ENCODE assay signal across 22 cellular contexts in genomic region chr14:105120056-105120455, GRCh38. TPM values are rescaled to one million over a fixed set of nuclear protein-coding genes. Genes with fewer than 3 reads are reported as not detected.
DNase-seq lines count a peak whose midpoint lies in the region; ATAC-seq and TF ChIP-seq lines count a peak whose summit lies in the region.
"Had no signal": no experiment of that assay in that cellular context is flagged by ENCODE, and none has a peak within 500 bp of the region (broad histone marks: within the 10 kb centered on the region; RNA-seq: fewer than 3 reads in every experiment).

No MANE protein-coding gene starts in this region.

- peaks cover 24 to 31% (median 25%) of the 10 kb centered on the region in 11 experiments for H3K9me3 ChIP-seq in BLaER1 treated with 17β-estradiol and CSF1 and Interleukin-3, amounts not matched to agents 10 nM and 100 nM (replicated peaks in 1 of 11)
- H3K9me3 ChIP-seq in esophagus (ENCODE audit: control insufficient read depth in 2 of 2, insufficient read depth in 1 of 2, low read depth in 1 of 2, low read length in 1 of 2) (peaks cover 3 to 11% of the 10 kb centered on the region in 2 donors), prostate gland (no peaks in the 10 kb centered on the region)

- DNase-seq in AG08396 (ENCODE audit: low spot score) (peak; percentile 16), prostate gland (ENCODE audit: low spot score) (no peak), NOMO-1 treated with DMSO at 0.1 percent for 48 hours (lab: John Stamatoyannopoulos, UW; ENCODE audit: unreplicated experiment) (no peak), H4 (ENCODE audit: low spot score) (no peak)
- DNase-seq: CD4-positive, CD25-positive, alpha-beta regulatory T cell; COR-L47; GDM1; GM23248; HCEC 1CT; Karpas-422; MM.1S; NCI-H1092; NCI-H146; NCI-H2081 treated with DMSO at 0.1 percent for 48 hours; NCI-H510A; NCI-H748 treated with DMSO at 0.1 percent for 48 hours; NK-92 treated with Interleukin-12 subunit alpha and Interleukin-12 subunit beta, amount 100 ng/mL, for 24 hours; Right ventricle myocardium superior had no signal

- H3K4me2 ChIP-seq in BLaER1 treated with 17β-estradiol and CSF1 and Interleukin-3, amounts not matched to agents 10 nM and 100 nM, result peak overlapping the region in 9 of 11 experiments; percentile 70 to 92 (median 85); a peak in 17 of 22 replicates

- no peak overlapping the region for H3K4me3 ChIP-seq in BLaER1 treated with 17β-estradiol and CSF1 and Interleukin-3, amounts not matched to agents 10 nM and 100 nM
- H3K4me3 ChIP-seq in esophagus (ENCODE audit: low read depth in 1 of 2, low read length in 2 of 2), result no peak overlapping the region
- H3K4me3 ChIP-seq in prostate gland, result no peak overlapping the region
- H3K4me3 ChIP-seq: GM23248 had no signal

- peaks cover 9 to 66% (median 21%) of the 10 kb centered on the region in 11 experiments; a peak in 21 of 22 replicates for H3K36me3 ChIP-seq in BLaER1 treated with 17β-estradiol and CSF1 and Interleukin-3, amounts not matched to agents 10 nM and 100 nM
- H3K36me3 ChIP-seq in esophagus (ENCODE audit: control insufficient read depth in 2 of 2, insufficient read depth in 2 of 2, low read length in 1 of 2) (no peaks in the 10 kb centered on the region), prostate gland (no peaks in the 10 kb centered on the region)

- H3K27me3 ChIP-seq in BLaER1 treated with 17β-estradiol and CSF1 and Interleukin-3, amounts not matched to agents 10 nM and 100 nM, result no peaks in the 10 kb centered on the region; a peak in 1 of 22 replicates
- H3K27me3 ChIP-seq in esophagus (ENCODE audit: control insufficient read depth in 1 of 2, insufficient read depth in 2 of 2, low read length in 2 of 2), result no peaks in the 10 kb centered on the region
- no peaks in the 10 kb centered on the region for H3K27me3 ChIP-seq in prostate gland (replicated peaks; ENCODE audit: insufficient read depth)

- no peak for TF ChIP-seq POLR2A in prostate gland (IDR thresholded peaks at IDR 0.05)

- H3K9ac ChIP-seq in BLaER1 treated with 17β-estradiol and CSF1 and Interleukin-3, amounts not matched to agents 10 nM and 100 nM, result peak overlapping the region in 4 of 11 experiments; percentile 56 to 66 (median 60); a peak in 7 of 22 replicates
- H3K9ac ChIP-seq: GM23248 had no signal

- TF ChIP-seq CTCF in prostate gland (IDR thresholded peaks at IDR 0.05), result no peak

- intact Hi-C loops in prostate gland (cut with DNase I), result no loop called here

- peak overlapping the region in 5 of 11 experiments; percentile 43 to 71 (median 50); a peak in 6 of 22 replicates for H3K27ac ChIP-seq in BLaER1 treated with 17β-estradiol and CSF1 and Interleukin-3, amounts not matched to agents 10 nM and 100 nM
- peak overlapping the region; percentile 80 to 88 for H3K27ac ChIP-seq in esophagus (ENCODE audit: low read depth in 2 of 2, low read length in 1 of 2)
- peak overlapping the region; percentile 29 to 44 for H3K27ac ChIP-seq in prostate gland
- H3K27ac ChIP-seq: GM23248 had no signal

- peaks cover 0 to 19% (median 0%) of the 10 kb centered on the region in 11 experiments; a peak in 1 of 22 replicates for H4K20me1 ChIP-seq in BLaER1 treated with 17β-estradiol and CSF1 and Interleukin-3, amounts not matched to agents 10 nM and 100 nM

- 42 to 60% methylated on average over 6 of the region's 6 CpGs for WGBS in esophagus, 2 donors
- 59% methylated on average over 6 of the region's 6 CpGs for WGBS in prostate gland

- ATAC-seq in GM19397 (IDR thresholded peaks at IDR 0.05; ENCODE audit: unreplicated experiment), result no peak

- peaks cover 25 to 85% (median 75%) of the 10 kb centered on the region in 10 experiments for H3K4me1 ChIP-seq in BLaER1 treated with 17β-estradiol and CSF1 and Interleukin-3, amounts not matched to agents 10 nM and 100 nM
- H3K4me1 ChIP-seq in esophagus (ENCODE audit: control insufficient read depth in 2 of 2, insufficient read depth in 2 of 2, low read length in 1 of 2), result peaks cover 5 to 9% of the 10 kb centered on the region in 2 donors
- H3K4me1 ChIP-seq in prostate gland (replicated peaks), result peaks cover 9% of the 10 kb centered on the region

RNA-seq across cellular contexts. Expression of gene JAG2, which starts 48.5 kb away (rescaled TPM):
- 10 to 100 TPM; 18.7 to 32.4 TPM for polyA plus RNA-seq in esophagus
- total RNA-seq in prostate gland, result 10 to 100 TPM; 26.8 to 30.5 TPM
- total RNA-seq in H4 (2014; rRNA removed; shearing (Covaris generic)), result 0.48 TPM in 1 of 2 replicates, not detected in the other
- polyA plus RNA-seq: GM23248, IgD-negative memory B cell had no signal

RNA-seq across cellular contexts. Expression of gene GPR132, which starts 54.8 kb away (rescaled TPM):
- under 1 TPM; 0.42 to 0.47 TPM for polyA plus RNA-seq in esophagus
- 1 to 10 TPM in 1 of 2 donors, under 1 TPM in 1; 0.68 to 1.4 TPM for total RNA-seq in prostate gland
- total RNA-seq in H4 (2014; rRNA removed; shearing (Covaris generic)), result 0.10 TPM in 1 of 2 replicates, not detected in the other
- total RNA-seq: GM23248 had no signal
- polyA plus RNA-seq: GM23248 had no signal

Comparison
In these comparisons a context has a peak if more than half of its experiments do, and no peak if none do; other contexts are left out.
1. RNA of gene JAG2, which starts 48.5 kb away (total RNA-seq): 26.8 to 30.5 TPM in prostate gland; 0.48 TPM in H4; every median in the first group is over 10 times any median in the second.